In the genomic region with DNA sequence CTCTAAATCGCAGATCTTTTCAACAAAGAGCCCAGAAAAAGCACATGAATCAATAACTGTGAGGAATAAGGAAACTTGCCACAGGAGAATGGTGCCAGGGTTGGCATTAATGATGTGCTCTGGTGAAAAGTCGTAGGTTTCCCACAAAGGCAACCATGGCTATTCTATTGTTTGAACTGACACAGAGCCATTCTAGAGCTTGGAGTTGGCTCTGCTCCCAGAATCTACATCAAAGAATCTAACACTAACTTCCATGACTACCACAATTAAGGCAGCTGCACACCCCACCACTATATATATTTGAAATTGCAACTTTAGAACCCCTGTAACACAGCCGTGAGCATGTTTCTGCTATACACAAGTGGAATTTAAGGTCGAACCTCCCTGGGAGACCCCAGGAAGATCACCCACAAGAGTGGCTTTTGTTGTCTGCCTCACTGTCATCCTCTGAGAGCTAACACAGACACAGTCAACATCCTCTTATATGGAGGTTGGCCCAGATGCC, we compare ENCODE assay signal across 15 cellular contexts.
"Had no signal": no experiment of that assay in that cellular context is flagged by ENCODE, and none has a peak within 500 bp of the region (broad histone marks: within the 10 kb centered on the region; RNA-seq: fewer than 3 reads in every experiment).

No MANE protein-coding gene starts in this region.

- H3K27ac ChIP-seq: dorsolateral prefrontal cortex, gastrocnemius medialis, lower lobe of right lung, sigmoid colon, spleen, testis had no signal

- H3K9me3 ChIP-seq: gastrocnemius medialis, lower lobe of right lung, sigmoid colon, testis had no signal

- H3K4me3 ChIP-seq: dorsolateral prefrontal cortex, gastrocnemius medialis, lower lobe of right lung, sigmoid colon, spleen, testis had no signal

- DNase-seq: activated CD4-positive, alpha-beta T cell treated with anti-CD3 and anti-CD28 coated beads, Interleukin-2, amount 10 ng/mL, durations not matched to agents 7 days and 5 days; activated CD8-positive, alpha-beta memory T cell treated with anti-CD3 and anti-CD28 coated beads, Interleukin-2, amount 50 U/mL, for 48 hours; activated gamma-delta T cell; activated T-cell treated with anti-CD3 and anti-CD28 coated beads, Interleukin-2, amount 50 U/mL, for 72 hours; amniotic stem cell; dorsolateral prefrontal cortex; endodermal cell; gastrocnemius medialis; left colon; lower lobe of right lung; midbrain; sigmoid colon; spleen; stimulated activated naive CD8-positive, alpha-beta T cell treated with anti-CD3 and anti-CD28 coated beads, Interleukin-15, amount 100 ng/mL, for 72 hours; testis had no signal

- H3K36me3 ChIP-seq: gastrocnemius medialis, lower lobe of right lung, sigmoid colon, spleen had no signal

- H3K27me3 ChIP-seq: dorsolateral prefrontal cortex, gastrocnemius medialis, sigmoid colon, spleen, testis had no signal

- H3K4me1 ChIP-seq: gastrocnemius medialis, lower lobe of right lung, sigmoid colon, spleen, testis had no signal

- ATAC-seq: activated T-cell treated with anti-CD3 and anti-CD28 coated beads, Interleukin-2, amount 50 U/mL, for 72 hours; gastrocnemius medialis; left colon; lower lobe of right lung; stimulated activated naive CD8-positive, alpha-beta T cell treated with anti-CD3 and anti-CD28 coated beads, Interleukin-15, amount 100 ng/mL, for 72 hours had no signal
